ENCODE assay signal across 7 cellular contexts in the genomic region with DNA sequence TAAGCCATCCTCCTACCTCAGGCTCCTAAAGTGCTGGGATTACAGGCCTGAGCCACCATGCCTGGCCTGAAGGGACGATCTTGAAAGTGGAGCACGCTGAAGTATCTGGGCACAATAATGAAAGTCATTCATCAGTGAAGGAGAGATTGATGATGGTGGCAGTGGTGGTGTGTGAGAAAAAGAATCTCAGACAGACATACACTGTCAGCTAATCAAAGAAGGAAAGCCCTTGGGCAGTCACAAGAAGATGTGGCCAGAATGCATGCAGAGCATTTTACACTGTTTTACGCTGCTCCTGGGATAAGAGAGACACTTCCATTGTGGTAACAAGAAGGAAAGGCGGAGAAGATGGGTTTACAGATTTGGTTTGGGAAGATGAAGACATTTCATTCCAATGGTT.
"Had no signal": no experiment of that assay in that cellular context is flagged by ENCODE, and none has a peak within 500 bp of the region (broad histone marks: within the 10 kb centered on the region; RNA-seq: fewer than 3 reads in every experiment).

No MANE protein-coding gene starts in this region.

- H3K4me3 ChIP-seq: GM23338 had no signal

- FAIRE-seq: H1, H54, HepG2 had no signal

- DNase-seq: H9, HCEC 1CT had no signal

- H3K27ac ChIP-seq: HL-60 had no signal
